In the genomic region with DNA sequence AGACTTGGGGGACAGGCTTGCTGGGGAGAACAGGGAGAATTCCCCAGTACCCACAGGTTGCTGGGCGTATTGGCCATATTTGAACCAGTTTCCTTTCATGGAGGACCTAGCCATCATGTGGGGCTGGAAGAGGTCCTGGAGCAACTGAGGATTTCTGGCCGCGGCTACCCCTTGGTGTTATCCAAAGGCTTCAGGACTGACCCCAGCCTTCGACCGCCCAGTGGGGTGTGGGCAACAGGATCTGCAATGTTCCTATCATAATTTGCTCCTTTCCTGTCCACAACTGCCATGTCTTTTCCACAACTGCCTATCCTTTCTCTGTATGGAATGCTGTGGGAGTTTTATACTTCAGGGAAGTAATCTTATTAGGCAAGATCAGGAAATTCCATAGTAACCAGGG, we compare ENCODE assay signal across 1 cellular context.
TF ChIP-seq lines count a peak whose summit lies in the region.

No MANE protein-coding gene starts in this region.

TF ChIP-seq in GM23338, 12 proteins besides CTCF, POLR2A, EP300 and RAD21 (continued from another document):
- TF ChIP-seq JUNB (IDR thresholded peaks at IDR 0.05; ENCODE audit: unreplicated experiment): no peak
- TF ChIP-seq, protein P1, sequence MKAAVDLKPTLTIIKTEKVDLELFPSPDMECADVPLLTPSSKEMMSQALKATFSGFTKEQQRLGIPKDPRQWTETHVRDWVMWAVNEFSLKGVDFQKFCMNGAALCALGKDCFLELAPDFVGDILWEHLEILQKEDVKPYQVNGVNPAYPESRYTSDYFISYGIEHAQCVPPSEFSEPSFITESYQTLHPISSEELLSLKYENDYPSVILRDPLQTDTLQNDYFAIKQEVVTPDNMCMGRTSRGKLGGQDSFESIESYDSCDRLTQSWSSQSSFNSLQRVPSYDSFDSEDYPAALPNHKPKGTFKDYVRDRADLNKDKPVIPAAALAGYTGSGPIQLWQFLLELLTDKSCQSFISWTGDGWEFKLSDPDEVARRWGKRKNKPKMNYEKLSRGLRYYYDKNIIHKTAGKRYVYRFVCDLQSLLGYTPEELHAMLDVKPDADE (IDR thresholded peaks at IDR 0.05): no peak
